Comparison of ENCODE assay signal across 21 cellular contexts in genomic region chr1:166272851-166273250, GRCh38.
DNase-seq lines count a peak whose midpoint lies in the region; ATAC-seq, FAIRE-seq and TF ChIP-seq lines count a peak whose summit lies in the region.
"Had no signal": no experiment of that assay in that cellular context is flagged by ENCODE, and none has a peak within 500 bp of the region (broad histone marks: within the 10 kb centered on the region; RNA-seq: fewer than 3 reads in every experiment).

No MANE protein-coding gene starts in this region.

- SMC1A ChIA-PET in GM12878 (lab: Charles Lee; ENCODE audit: uncharacterized antibody, unreplicated experiment) = no interaction called here

- H3K36me3 Mint-ChIP-seq in GM23338 (ENCODE audit: low read depth) (no peaks in the 10 kb centered on the region; the same call in 1 of the 3 replicates), Calu3 (ENCODE audit: insufficient read depth, unreplicated experiment) (no peaks in the 10 kb centered on the region), T-cell (no peaks in the 10 kb centered on the region)
- H3K36me3 Mint-ChIP-seq: activated naive CD8-positive, alpha-beta T cell; CD4-positive, CD25-positive, alpha-beta regulatory T cell had no signal

- peaks cover 6% of the 10 kb centered on the region; the same call in 1 of the 2 replicates for H3K4me1 ChIP-seq in GM23338 (ENCODE audit: insufficient read depth)
- H3K4me1 ChIP-seq in GM12878 (ENCODE audit: control insufficient read depth, insufficient read depth, low read length) = no peaks in the 10 kb centered on the region
- H3K4me1 ChIP-seq: tibial nerve had no signal

- H3K27me3 Mint-ChIP-seq in GM23338 (ENCODE audit: insufficient read depth, low read depth, poor library complexity) = no peaks in the 10 kb centered on the region
- H3K27me3 Mint-ChIP-seq in Calu3 (ENCODE audit: unreplicated experiment) = no peaks in the 10 kb centered on the region
- no peaks in the 10 kb centered on the region for H3K27me3 Mint-ChIP-seq in T-cell
- H3K27me3 Mint-ChIP-seq: activated CD4-positive, alpha-beta memory T cell treated with anti-CD3 and anti-CD28 coated beads, Interleukin-2, amount 10 ng/mL, durations not matched to agents 7 days and 5 days; activated naive CD8-positive, alpha-beta T cell; CD4-positive, CD25-positive, alpha-beta regulatory T cell; central memory CD8-positive, alpha-beta T cell; progenitor cell of endocrine pancreas had no signal

- H3K4me1 Mint-ChIP-seq in GM23338 = peaks cover 12% of the 10 kb centered on the region
- no peaks in the 10 kb centered on the region for H3K4me1 Mint-ChIP-seq in Calu3 (ENCODE audit: low read depth, unreplicated experiment)
- no peaks in the 10 kb centered on the region for H3K4me1 Mint-ChIP-seq in T-cell
- H3K4me1 Mint-ChIP-seq: activated CD4-positive, alpha-beta memory T cell treated with anti-CD3 and anti-CD28 coated beads, Interleukin-2, amount 10 ng/mL, durations not matched to agents 7 days and 5 days; CD4-positive, CD25-positive, alpha-beta regulatory T cell; central memory CD8-positive, alpha-beta T cell had no signal

- H3K36me3 ChIP-seq in GM23338 (ENCODE audit: insufficient read depth) (no peaks in the 10 kb centered on the region), GM12878 (ENCODE audit: control insufficient read depth in 2 of 2, insufficient read depth in 2 of 2, low read length in 1 of 2) (no peaks in the 10 kb centered on the region)
- H3K36me3 ChIP-seq: tibial nerve had no signal

- no peak for TF ChIP-seq POLR2A in GM12878 (IDR thresholded peaks at IDR 0.05; ENCODE audit: low read depth, low read length)

- H3K4me3 ChIP-seq in GM23338 (no peak overlapping the region), GM12878 (no peak overlapping the region), coronary artery (no peak overlapping the region)
- H3K4me3 ChIP-seq: tibial nerve had no signal

- H3K4me2 ChIP-seq in GM23338 = no peak overlapping the region
- no peak overlapping the region for H3K4me2 ChIP-seq in GM12878 (ENCODE audit: control insufficient read depth, insufficient read depth)

- H3K9me3 Mint-ChIP-seq in GM23338 (peaks cover 16% of the 10 kb centered on the region; the same call in 2 of the 3 replicates), Calu3 (ENCODE audit: low read depth, unreplicated experiment) (peaks cover 11% of the 10 kb centered on the region), T-cell (peaks cover 3 to 13% (median 8%) of the 10 kb centered on the region in 3 donors)

- H3K9ac ChIP-seq in GM12878 (ENCODE audit: control insufficient read depth, insufficient read depth, low read length) = no peak overlapping the region

- H2AFZ ChIP-seq in GM23338 = no peak overlapping the region
- no peak overlapping the region for H2AFZ ChIP-seq in GM12878 (ENCODE audit: control insufficient read depth, low read depth, low read length)

- no peak for FAIRE-seq in GM12878 (lab: Jason Lieb, UNC)

- H3K27ac Mint-ChIP-seq in GM23338 (no peak overlapping the region), Calu3 (ENCODE audit: unreplicated experiment) (no peak overlapping the region), T-cell (no peak overlapping the region)
- H3K27ac Mint-ChIP-seq: activated CD4-positive, alpha-beta memory T cell treated with anti-CD3 and anti-CD28 coated beads, Interleukin-2, amount 10 ng/mL, durations not matched to agents 7 days and 5 days; activated naive CD8-positive, alpha-beta T cell; CD4-positive, CD25-positive, alpha-beta regulatory T cell; progenitor cell of endocrine pancreas had no signal

- intact Hi-C loops in GM12878 (cut with micrococcal nuclease; ENCODE audit: unreplicated experiment) (no loop called here), Calu3 (cut with micrococcal nuclease; ENCODE audit: unreplicated experiment) (no loop called here)

- RAD21 ChIA-PET in GM12878 (lab: Charles Lee; ENCODE audit: unreplicated experiment) = no interaction called here

- H3K4me3 Mint-ChIP-seq in GM23338 (no peak overlapping the region), Calu3 (ENCODE audit: low read depth, unreplicated experiment) (no peak overlapping the region), T-cell (no peak overlapping the region)
- H3K4me3 Mint-ChIP-seq: activated CD4-positive, alpha-beta memory T cell treated with anti-CD3 and anti-CD28 coated beads, Interleukin-2, amount 10 ng/mL, durations not matched to agents 7 days and 5 days; activated naive CD8-positive, alpha-beta T cell; CD4-positive, CD25-positive, alpha-beta regulatory T cell; central memory CD8-positive, alpha-beta T cell had no signal

- no peaks in the 10 kb centered on the region for H3K27me3 ChIP-seq in GM23338 (ENCODE audit: insufficient read depth)
- no peaks in the 10 kb centered on the region for H3K27me3 ChIP-seq in GM12878 (replicated peaks in 1 of 2; ENCODE audit: control insufficient read depth in 2 of 2, insufficient read depth in 2 of 2, low read length in 1 of 2)
- H3K27me3 ChIP-seq: tibial nerve had no signal

- H3K27ac ChIP-seq in GM23338 (ENCODE audit: low read depth) = no peak overlapping the region
- H3K27ac ChIP-seq in GM12878 (ENCODE audit: control insufficient read depth, insufficient read depth) = no peak overlapping the region
- H3K27ac ChIP-seq in coronary artery = no peak overlapping the region
- H3K27ac ChIP-seq: tibial nerve had no signal

- DNase-seq in GM23338 (ENCODE audit: low spot score) = peak; percentile 13
- no peak for DNase-seq in GM12878 (ENCODE audit: low read depth, low spot score)
- no peak for DNase-seq in Calu3
- DNase-seq in SW 1271 (lab: John Stamatoyannopoulos, UW) = no peak
- no peak for DNase-seq in T-cell
- DNase-seq in coronary artery (ENCODE audit: low spot score) = no peak
- DNase-seq: activated CD4-positive, alpha-beta memory T cell treated with anti-CD3 and anti-CD28 coated beads, Interleukin-2, amount 10 ng/mL, durations not matched to agents 7 days and 5 days; activated CD4-positive, CD25-positive, alpha-beta regulatory T cell treated with anti-CD3 and anti-CD28 coated beads, Interleukin-2, amount 50 U/mL, for 72 hours; aorta; CD4-positive, CD25-positive, alpha-beta regulatory T cell; DMS 273 treated with DMSO at 0.1 percent for 48 hours; HCEC 1CT; NCI-H1048; NCI-H1930; NCI-H226; SHP77 had no signal

- ATAC-seq in GM23338 = peak; percentile 59
- peak; percentile 48 for ATAC-seq in HG03439 (IDR thresholded peaks at IDR 0.05; ENCODE audit: unreplicated experiment)
- peak; percentile 75 for ATAC-seq in GM12878
- no peak for ATAC-seq in T-cell (replicated peaks in 1 of 4)

- CTCF ChIA-PET in GM12878 (lab: Yijun Ruan, JAX) = no interaction called here
- CTCF ChIA-PET in Calu3 (lab: Charles Lee) = no interaction called here
- CTCF ChIA-PET in T-cell (lab: Charles Lee) = no interaction called here

- POLR2A ChIA-PET in GM12878 (lab: Charles Lee) (no interaction called here), T-cell (lab: Charles Lee) (no interaction called here)

- TF ChIP-seq EP300 in GM12878 (IDR thresholded peaks at IDR 0.05; ENCODE audit: borderline replicate concordance in 1 of 2, control insufficient read depth in 1 of 2, low read depth in 2 of 2, low read length in 2 of 2) = no peak

- H3K9me3 ChIP-seq in GM12878 (replicated peaks; ENCODE audit: control insufficient read depth, insufficient read depth, low read length) = no peaks in the 10 kb centered on the region; the same call in 2 of the 3 replicates

- H3K79me2 ChIP-seq in GM23338 (replicated peaks; ENCODE audit: insufficient read depth) (no peaks in the 10 kb centered on the region), GM12878 (ENCODE audit: control insufficient read depth, insufficient read depth, low read length) (no peaks in the 10 kb centered on the region)

- BruUV-seq in GM12878 (replicated peaks; lab: Mats Ljungman, UMichigan) = no TSS peak
- no TSS peak for BruUV-seq in Calu3 (replicated peaks; lab: Mats Ljungman, UMichigan)

- in situ Hi-C loops in GM12878 (cut with MboI) = no loop called here

- H3F3A ChIP-seq in GM23338 (replicated peaks; ENCODE audit: low read depth) = no peaks in the 10 kb centered on the region

- TF ChIP-seq RAD21 in GM12878 (IDR thresholded peaks at IDR 0.05; ENCODE audit: insufficient read depth, low read depth, low read length) = no peak

- TF ChIP-seq CTCF in GM23338 (conservative IDR thresholded peaks at IDR 0.05; ENCODE audit: low read depth in 2 of 2) (no peak), GM12878 (IDR thresholded peaks at IDR 0.05 in 2 of 3, conservative IDR thresholded peaks at IDR 0.05 in 1 of 3; ENCODE audit: control insufficient read depth in 2 of 3, extremely low read depth in 1 of 3, insufficient read depth in 1 of 3, low read depth in 3 of 3, low read length in 3 of 3) (no peak), Calu3 (IDR thresholded peaks at IDR 0.05; ENCODE audit: unreplicated experiment) (no peak), coronary artery (IDR thresholded peaks at IDR 0.05) (no peak)

- no peaks in the 10 kb centered on the region for H4K20me1 ChIP-seq in GM23338 (replicated peaks; ENCODE audit: insufficient read depth)
- no peaks in the 10 kb centered on the region for H4K20me1 ChIP-seq in GM12878 (ENCODE audit: control insufficient read depth, insufficient read depth)

- H3K9me2 ChIP-seq in GM23338 (ENCODE audit: insufficient read depth) = no peaks in the 10 kb centered on the region

TF ChIP-seq in GM23338, 12 proteins besides CTCF, POLR2A, EP300 and RAD21 (continues in another document):
- TF ChIP-seq ETS1 (IDR thresholded peaks at IDR 0.05) (no peak), ZNF331 (CRISPR knock-in tag; IDR thresholded peaks at IDR 0.05; ENCODE audit: low read depth) (no peak)

TF ChIP-seq in GM12878, 131 proteins besides CTCF, POLR2A, EP300 and RAD21 (continues in another document):
- no peak for TF ChIP-seq ZNF274 (IDR thresholded peaks at IDR 0.05; ENCODE audit: insufficient read depth, insufficient read length)

Comparison
In these comparisons a context has a peak if more than half of its experiments do, and no peak if none do; other contexts are left out.
1. ATAC-seq: peak in GM23338 (single experiment), HG03439 (single experiment) and GM12878 (single experiment); none in T-cell (0 of 4).